Comparison of ENCODE assay signal across 21 cellular contexts in the genomic region with DNA sequence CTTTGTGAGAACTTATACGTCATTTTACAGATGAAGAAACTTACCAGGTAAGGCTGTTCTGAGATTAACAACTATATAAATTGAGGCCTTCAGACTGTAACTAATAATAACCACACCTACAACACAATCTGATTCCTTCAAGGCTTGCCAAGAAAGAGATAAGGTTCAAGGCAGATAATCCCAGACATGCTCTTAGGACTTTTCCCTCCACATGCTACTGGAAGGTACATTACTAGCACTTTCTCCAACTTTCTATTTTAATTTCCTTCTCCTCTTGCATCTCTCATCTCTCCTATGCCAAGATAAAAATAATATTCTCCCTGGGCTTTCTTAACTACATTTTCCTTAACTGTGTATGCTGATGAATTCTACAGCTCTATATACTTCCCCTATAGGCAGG. TPM values are rescaled to one million over a fixed set of nuclear protein-coding genes. Genes with fewer than 3 reads are reported as not detected.
DNase-seq lines count a peak whose midpoint lies in the region; ATAC-seq, FAIRE-seq and TF ChIP-seq lines count a peak whose summit lies in the region.
"Had no signal": no experiment of that assay in that cellular context is flagged by ENCODE, and none has a peak within 500 bp of the region (broad histone marks: within the 10 kb centered on the region; RNA-seq: fewer than 3 reads in every experiment).

No MANE protein-coding gene starts in this region.

- no peak overlapping the region for H3K4me3 Mint-ChIP-seq in activated T-cell treated with anti-CD3 and anti-CD28 coated beads, Interleukin-2, amount 50 U/mL, for 72 hours
- no peak overlapping the region for H3K4me3 Mint-ChIP-seq in activated T-cell treated with anti-CD3 and anti-CD28 coated beads, Interleukin-2, amount 50 U/mL, for 4 hours
- H3K4me3 Mint-ChIP-seq in CD4-positive, alpha-beta T cell: no peak overlapping the region
- no peak overlapping the region for H3K4me3 Mint-ChIP-seq in endothelial cell (ENCODE audit: unreplicated experiment)
- H3K4me3 Mint-ChIP-seq: B cell, CD14-positive monocyte, H9 had no signal

- CTCF ChIA-PET in CD4-positive, alpha-beta T cell (lab: Charles Lee): no interaction called here
- CTCF ChIA-PET in K562 (lab: Yijun Ruan, JAX; ENCODE audit: low intra/inter-chr PET ratio): no interaction called here

- no peaks in the 10 kb centered on the region for H3K9me3 Mint-ChIP-seq in activated T-cell treated with anti-CD3 and anti-CD28 coated beads, Interleukin-2, amount 50 U/mL, for 72 hours
- H3K9me3 Mint-ChIP-seq in activated T-cell treated with anti-CD3 and anti-CD28 coated beads, Interleukin-2, amount 50 U/mL, for 4 hours: no peaks in the 10 kb centered on the region
- no peaks in the 10 kb centered on the region for H3K9me3 Mint-ChIP-seq in CD4-positive, alpha-beta T cell
- H3K9me3 Mint-ChIP-seq in endothelial cell (ENCODE audit: unreplicated experiment): no peaks in the 10 kb centered on the region
- H3K9me3 Mint-ChIP-seq: CD14-positive monocyte, H9 had no signal

- H2AFZ ChIP-seq in K562 (ENCODE audit: low read depth, low read length): no peak overlapping the region
- H2AFZ ChIP-seq: GM23248 had no signal

- peaks cover 39% of the 10 kb centered on the region for H3K79me2 ChIP-seq in K562 (ENCODE audit: control insufficient read depth, insufficient read depth, low read length)

- peaks cover 97% of the 10 kb centered on the region for H3K36me3 ChIP-seq in K562 (ENCODE audit: control insufficient read depth, insufficient read depth, low read length)
- H3K36me3 ChIP-seq in psoas muscle (ENCODE audit: insufficient read depth in 1 of 2, low read depth in 1 of 2): peaks cover 10 to 100% of the 10 kb centered on the region in 2 donors

- peak overlapping the region; percentile 5 for H3K27ac Mint-ChIP-seq in activated T-cell treated with anti-CD3 and anti-CD28 coated beads, Interleukin-2, amount 50 U/mL, for 72 hours
- H3K27ac Mint-ChIP-seq in CD4-positive, alpha-beta T cell: peak overlapping the region; percentile 40
- no peak overlapping the region for H3K27ac Mint-ChIP-seq in endothelial cell (ENCODE audit: unreplicated experiment)
- H3K27ac Mint-ChIP-seq: B cell, H9 had no signal

- DNase-seq in activated T-cell treated with anti-CD3 and anti-CD28 coated beads, Interleukin-2, amount 50 U/mL, for 72 hours: no peak
- no peak for DNase-seq in activated T-cell treated with anti-CD3 and anti-CD28 coated beads, Interleukin-2, amount 50 U/mL, for 4 hours
- no peak for DNase-seq in CD4-positive, alpha-beta T cell
- DNase-seq in K562 (ENCODE audit: extremely low read depth in 1 of 4, low spot score in 3 of 4): no peak
- DNase-seq in psoas muscle: no peak
- DNase-seq in EL: no peak
- no peak for DNase-seq in GM19240 (ENCODE audit: insufficient read length, low spot score)
- no peak for DNase-seq in endothelial cell (ENCODE audit: low spot score)
- DNase-seq: GM23248, H9, MM.1S, NCI-H1048, NCI-H1417 treated with DMSO at 0.1 percent for 48 hours, NCI-H187, NCI-H446, NCI-H526, OCI-M1 had no signal

- H3K4me1 Mint-ChIP-seq in activated T-cell treated with anti-CD3 and anti-CD28 coated beads, Interleukin-2, amount 50 U/mL, for 72 hours (ENCODE audit: low read depth): peaks cover 6% of the 10 kb centered on the region
- peaks cover 1% of the 10 kb centered on the region for H3K4me1 Mint-ChIP-seq in activated T-cell treated with anti-CD3 and anti-CD28 coated beads, Interleukin-2, amount 50 U/mL, for 4 hours (ENCODE audit: low read depth)
- peaks cover 31% of the 10 kb centered on the region for H3K4me1 Mint-ChIP-seq in CD4-positive, alpha-beta T cell (ENCODE audit: low read depth)
- no peaks in the 10 kb centered on the region for H3K4me1 Mint-ChIP-seq in endothelial cell (ENCODE audit: unreplicated experiment)
- H3K4me1 Mint-ChIP-seq: B cell, CD14-positive monocyte, H9 had no signal

- intact Hi-C loops in CD4-positive, alpha-beta T cell (cut with DNase I, micrococcal nuclease): no loop called here
- intact Hi-C loops in K562 (cut with micrococcal nuclease): loop anchor here (2.0 kb wide), 1 partner anchor 19 kb away; the partner anchor contains the start of gene NRAS
- intact Hi-C loops in psoas muscle (cut with DNase I): no loop called here

- H4K20me1 ChIP-seq in K562 (replicated peaks; ENCODE audit: control insufficient read depth, insufficient read depth, low read length): no peaks in the 10 kb centered on the region

- H3K9ac ChIP-seq in K562 (ENCODE audit: insufficient read depth in 1 of 2, low read depth in 2 of 2, low read length in 2 of 2): no peak overlapping the region
- H3K9ac ChIP-seq: GM23248 had no signal

- H3K4me3 ChIP-seq in K562: no peak overlapping the region
- no peak overlapping the region for H3K4me3 ChIP-seq in psoas muscle
- H3K4me3 ChIP-seq: A549, GM23248 had no signal

- WGBS in K562 (ENCODE audit: insufficient coverage, low coverage, missing lambda C conversion rate): 93% methylated on average over 1 of the region's 1 CpG
- 38 to 76% (median 45%) methylated on average over 1 of the region's 1 CpG for WGBS in psoas muscle, 3 donors

- H3K4me1 ChIP-seq in K562 (replicated peaks in 1 of 2; ENCODE audit: control insufficient read depth in 2 of 2, insufficient read depth in 2 of 2, low read length in 2 of 2) (no peaks in the 10 kb centered on the region), psoas muscle (peaks cover 75% of the 10 kb centered on the region)
- H3K4me1 ChIP-seq: A549 had no signal

- no peak overlapping the region for H3K4me2 ChIP-seq in K562 (ENCODE audit: insufficient read depth, low read length)
- H3K4me2 ChIP-seq: A549 had no signal

- in situ Hi-C loops in K562 (cut with MboI): no loop called here

- no peak for TF ChIP-seq EP300 in K562 (IDR thresholded peaks at IDR 0.05; ENCODE audit: low read length)

- H3K9me1 ChIP-seq in K562 (ENCODE audit: control insufficient read depth, insufficient read depth, low read length): no peaks in the 10 kb centered on the region

- POLR2A ChIA-PET in CD4-positive, alpha-beta T cell (lab: Charles Lee): no interaction called here
- POLR2A ChIA-PET in K562 (lab: Yijun Ruan, JAX): interaction anchor here (1.2 kb wide), 1 partner anchor 9 kb away, joined by 3 read pairs; no protein-coding TSS in a partner anchor

- H3K9me3 ChIP-seq in CD4-positive, alpha-beta T cell (ENCODE audit: control insufficient read depth, low read length): no peaks in the 10 kb centered on the region
- H3K9me3 ChIP-seq in K562 (replicated peaks; ENCODE audit: control insufficient read depth, insufficient read depth, low read depth, low read length) (no peaks in the 10 kb centered on the region), psoas muscle (no peaks in the 10 kb centered on the region)
- H3K9me3 ChIP-seq: A549 had no signal

- no peak overlapping the region for H3K27ac ChIP-seq in CD4-positive, alpha-beta T cell (ENCODE audit: low read depth, low read length)
- H3K27ac ChIP-seq in K562 (ENCODE audit: extremely low read depth, low read depth, low read length) (no peak overlapping the region), psoas muscle (peak overlapping the region; percentile 100)
- H3K27ac ChIP-seq: A549, GM23248 had no signal

- H3K27me3 ChIP-seq in CD4-positive, alpha-beta T cell (ENCODE audit: control insufficient read depth, insufficient read depth, low read length): no peaks in the 10 kb centered on the region
- H3K27me3 ChIP-seq in K562 (ENCODE audit: control insufficient read depth in 2 of 2, insufficient read depth in 2 of 2, low read length in 2 of 2): no peaks in the 10 kb centered on the region
- no peaks in the 10 kb centered on the region for H3K27me3 ChIP-seq in psoas muscle (ENCODE audit: insufficient read depth in 3 of 3, low read length in 2 of 3)

- no peak for TF ChIP-seq RAD21 in K562 (CRISPR knock-in tag; conservative IDR thresholded peaks at IDR 0.05 in 1 of 2, IDR thresholded peaks at IDR 0.05 in 1 of 2)

- H3K36me3 Mint-ChIP-seq in activated T-cell treated with anti-CD3 and anti-CD28 coated beads, Interleukin-2, amount 50 U/mL, for 72 hours (ENCODE audit: insufficient read depth in 2 of 2): peaks cover 11 to 39% of the 10 kb centered on the region in 2 donors
- peaks cover 53% of the 10 kb centered on the region for H3K36me3 Mint-ChIP-seq in activated T-cell treated with anti-CD3 and anti-CD28 coated beads, Interleukin-2, amount 50 U/mL, for 4 hours (ENCODE audit: insufficient read depth)
- peaks cover 93% of the 10 kb centered on the region for H3K36me3 Mint-ChIP-seq in CD4-positive, alpha-beta T cell (ENCODE audit: low read depth)
- peaks cover 44% of the 10 kb centered on the region for H3K36me3 Mint-ChIP-seq in endothelial cell (ENCODE audit: low read depth, unreplicated experiment)

- no peaks in the 10 kb centered on the region for H3K27me3 Mint-ChIP-seq in activated T-cell treated with anti-CD3 and anti-CD28 coated beads, Interleukin-2, amount 50 U/mL, for 72 hours (ENCODE audit: low read depth)
- H3K27me3 Mint-ChIP-seq in activated T-cell treated with anti-CD3 and anti-CD28 coated beads, Interleukin-2, amount 50 U/mL, for 4 hours (ENCODE audit: low read depth): no peaks in the 10 kb centered on the region
- no peaks in the 10 kb centered on the region for H3K27me3 Mint-ChIP-seq in CD4-positive, alpha-beta T cell
- H3K27me3 Mint-ChIP-seq in endothelial cell (ENCODE audit: unreplicated experiment): no peaks in the 10 kb centered on the region
- H3K27me3 Mint-ChIP-seq: B cell had no signal

- BruUV-seq in K562 (replicated peaks; lab: Mats Ljungman, UMichigan): no TSS peak

- TF ChIP-seq POLR2A in K562 (conservative IDR thresholded peaks at IDR 0.05): no peak

- ATAC-seq in activated T-cell treated with anti-CD3 and anti-CD28 coated beads, Interleukin-2, amount 50 U/mL, for 72 hours (replicated peaks in 1 of 2): no peak
- no peak for ATAC-seq in activated T-cell treated with anti-CD3 and anti-CD28 coated beads, Interleukin-2, amount 50 U/mL, for 4 hours
- no peak for ATAC-seq in CD4-positive, alpha-beta T cell (ENCODE audit: poor library complexity)
- ATAC-seq in K562 (no peak), psoas muscle (peak in 3 of 4 donors; percentile 37 to 66 (median 55))
- ATAC-seq: A549 had no signal

- peak; percentile 15 for FAIRE-seq in K562 (lab: Jason Lieb, UNC)
- FAIRE-seq: A549, RCC 7860 had no signal

- no peak for TF ChIP-seq CTCF in CD4-positive, alpha-beta T cell (IDR thresholded peaks at IDR 0.05)
- TF ChIP-seq CTCF in K562 (IDR thresholded peaks at IDR 0.05 in 2 of 3, conservative IDR thresholded peaks at IDR 0.05 in 1 of 3; ENCODE audit: insufficient read depth in 2 of 3, low read depth in 1 of 3, low read length in 3 of 3): no peak
- no peak for TF ChIP-seq CTCF in psoas muscle (IDR thresholded peaks at IDR 0.05)
- TF ChIP-seq CTCF in endothelial cell (IDR thresholded peaks at IDR 0.05; ENCODE audit: unreplicated experiment): no peak

RNA-seq across cellular contexts. Expression of gene NRAS, which starts 18.9 kb away (rescaled TPM):
- total RNA-seq in activated T-cell treated with anti-CD3 and anti-CD28 coated beads, Interleukin-2, amount 50 U/mL, for 72 hours: 10 to 100 TPM; 63.8 to 73.6 TPM
- total RNA-seq in activated T-cell treated with anti-CD3 and anti-CD28 coated beads, Interleukin-2, amount 50 U/mL, for 4 hours: 10 to 100 TPM; 64.5 to 70.3 (median 67.6) TPM
- total RNA-seq in CD4-positive, alpha-beta T cell: 10 to 100 TPM; 28.9 to 30.4 TPM
- total RNA-seq in K562 (2011; cell fraction: chromatin; rRNA removed; ENCODE audit: low replicate concordance): 6.6 and 16.1 TPM in 2 replicates
- total RNA-seq in K562 (2011; cell fraction: nucleolus; rRNA removed): 6.3 and 6.6 TPM in 2 replicates
- total RNA-seq in K562 (2011; cell fraction: nucleoplasm; rRNA removed): 13.1 and 23.9 TPM in 2 replicates
- total RNA-seq in K562 (2014; rRNA removed): 48.8 and 54.0 TPM in 2 replicates
- 94.5 and 107 TPM in 2 replicates for total RNA-seq in K562 (2014; rRNA removed; fragmentation: Illumina TruSeq; extraction: Trizol)
- 75.7 and 84.1 TPM in 2 replicates for total RNA-seq in K562 (2015; rRNA removed; fragmentation: Illumina TruSeq; extraction: Trizol)
- total RNA-seq in K562 (2021): 60.3 and 60.6 TPM in 2 replicates
- 56.1 and 76.7 TPM in 2 replicates for polyA plus RNA-seq in K562 (2011; rRNA removed)
- polyA plus RNA-seq in K562 (2011; cell fraction: cytosol; rRNA removed): 18.1 and 33.5 TPM in 2 replicates
- 7.7 and 9.0 TPM in 2 replicates for polyA plus RNA-seq in K562 (2011; cell fraction: nucleus; rRNA removed)
- 43.0 and 46.9 TPM in 2 replicates for polyA plus RNA-seq in K562 (2012)
- 64.2 and 75.4 TPM in 2 replicates for polyA plus RNA-seq in K562 (2014; fragmentation: Illumina TruSeq; extraction: Trizol)
- 10 to 100 TPM; 58.2 to 79.7 TPM for polyA plus RNA-seq in K562 (2014; fragmentation: Nextera tagmentation; extraction: Ambion mirVana)
- 40.7 and 49.0 TPM in 2 replicates for polyA plus RNA-seq in K562 (2014; rRNA removed)
- polyA minus RNA-seq in K562 (2011; rRNA and poly(A)+ RNA removed): 132 and 140 TPM in 2 replicates
- polyA minus RNA-seq in K562 (2011; cell fraction: cytosol; rRNA and poly(A)+ RNA removed): 35.5 and 51.2 TPM in 2 replicates
- 7.1 and 13.3 TPM in 2 replicates for polyA minus RNA-seq in K562 (2011; cell fraction: nucleus; rRNA and poly(A)+ RNA removed)
- 1 to 10 TPM; 3.6 to 6.6 (median 5.9) TPM for total RNA-seq in psoas muscle
- 10 to 100 TPM in 1 of 3 donors, 1 to 10 TPM in 2; 4.3 to 15.8 (median 5.0) TPM for polyA plus RNA-seq in psoas muscle
- 74.0 TPM for total RNA-seq in endothelial cell (ENCODE audit: unreplicated experiment)

RNA-seq across cellular contexts. Expression of gene CSDE1, which starts 22.3 kb away (rescaled TPM):
- total RNA-seq in activated T-cell treated with anti-CD3 and anti-CD28 coated beads, Interleukin-2, amount 50 U/mL, for 72 hours: 100 to 1,000 TPM; 478 to 479 TPM
- total RNA-seq in activated T-cell treated with anti-CD3 and anti-CD28 coated beads, Interleukin-2, amount 50 U/mL, for 4 hours: 100 to 1,000 TPM; 460 to 486 (median 469) TPM
- 100 to 1,000 TPM; 725 to 731 TPM for total RNA-seq in CD4-positive, alpha-beta T cell
- total RNA-seq in K562 (2011; cell fraction: chromatin; rRNA removed; ENCODE audit: low replicate concordance): 115 and 267 TPM in 2 replicates
- total RNA-seq in K562 (2011; cell fraction: nucleolus; rRNA removed): 68.3 and 72.0 TPM in 2 replicates
- total RNA-seq in K562 (2011; cell fraction: nucleoplasm; rRNA removed): 119 and 159 TPM in 2 replicates
- total RNA-seq in K562 (2014; rRNA removed): 403 and 417 TPM in 2 replicates
- 491 and 540 TPM in 2 replicates for total RNA-seq in K562 (2014; rRNA removed; fragmentation: Illumina TruSeq; extraction: Trizol)
- 489 and 519 TPM in 2 replicates for total RNA-seq in K562 (2015; rRNA removed; fragmentation: Illumina TruSeq; extraction: Trizol)
- 490 and 538 TPM in 2 replicates for total RNA-seq in K562 (2021)
- 293 and 344 TPM in 2 replicates for polyA plus RNA-seq in K562 (2011; rRNA removed)
- 77.3 and 177 TPM in 2 replicates for polyA plus RNA-seq in K562 (2011; cell fraction: cytosol; rRNA removed)
- polyA plus RNA-seq in K562 (2011; cell fraction: nucleus; rRNA removed): 163 and 234 TPM in 2 replicates
- 294 and 854 TPM in 2 replicates for polyA plus RNA-seq in K562 (2012)
- polyA plus RNA-seq in K562 (2014; fragmentation: Illumina TruSeq; extraction: Trizol): 404 and 453 TPM in 2 replicates
- 100 to 1,000 TPM; 174 to 365 TPM for polyA plus RNA-seq in K562 (2014; fragmentation: Nextera tagmentation; extraction: Ambion mirVana)
- 250 and 262 TPM in 2 replicates for polyA plus RNA-seq in K562 (2014; rRNA removed)
- polyA minus RNA-seq in K562 (2011; rRNA and poly(A)+ RNA removed): 1,116 and 1,163 TPM in 2 replicates
- polyA minus RNA-seq in K562 (2011; cell fraction: cytosol; rRNA and poly(A)+ RNA removed): 213 and 256 TPM in 2 replicates
- 82.3 and 182 TPM in 2 replicates for polyA minus RNA-seq in K562 (2011; cell fraction: nucleus; rRNA and poly(A)+ RNA removed)
- 1,000 to 10,000 TPM; 1,331 to 1,888 (median 1,427) TPM for total RNA-seq in psoas muscle
- polyA plus RNA-seq in psoas muscle: 1,000 to 10,000 TPM in 1 of 3 donors, 100 to 1,000 TPM in 2; 305 to 1,390 (median 578) TPM
- total RNA-seq in endothelial cell (ENCODE audit: unreplicated experiment): 538 TPM

RNA-seq across cellular contexts. Expression of gene AMPD1, which starts 40.1 kb away (rescaled TPM):
- under 1 TPM in 1 of 2 donors, not detected in 1; 0.17 TPM for total RNA-seq in activated T-cell treated with anti-CD3 and anti-CD28 coated beads, Interleukin-2, amount 50 U/mL, for 72 hours
- total RNA-seq in activated T-cell treated with anti-CD3 and anti-CD28 coated beads, Interleukin-2, amount 50 U/mL, for 4 hours: not detected
- total RNA-seq in CD4-positive, alpha-beta T cell: not detected
- total RNA-seq in K562 (2011; cell fraction: chromatin; rRNA removed; ENCODE audit: low replicate concordance): 0.63 TPM in 1 of 2 replicates, not detected in the other
- not detected in 2 replicates for total RNA-seq in K562 (2011; cell fraction: nucleolus; rRNA removed)
- not detected in 2 replicates for total RNA-seq in K562 (2011; cell fraction: nucleoplasm; rRNA removed)
- not detected in 2 replicates for total RNA-seq in K562 (2014; rRNA removed)
- not detected in 2 replicates for total RNA-seq in K562 (2014; rRNA removed; fragmentation: Illumina TruSeq; extraction: Trizol)
- not detected in 2 replicates for total RNA-seq in K562 (2015; rRNA removed; fragmentation: Illumina TruSeq; extraction: Trizol)
- not detected in 2 replicates for total RNA-seq in K562 (2021)
- polyA plus RNA-seq in K562 (2011; rRNA removed): 0.04 and 0.08 TPM in 2 replicates
- 0.04 TPM in 1 of 2 replicates, not detected in the other for polyA plus RNA-seq in K562 (2011; cell fraction: cytosol; rRNA removed)
- 0.04 TPM in 1 of 2 replicates, not detected in the other for polyA plus RNA-seq in K562 (2011; cell fraction: nucleus; rRNA removed)
- not detected in 2 replicates for polyA plus RNA-seq in K562 (2012)
- not detected in 2 replicates for polyA plus RNA-seq in K562 (2014; fragmentation: Illumina TruSeq; extraction: Trizol)
- not detected for polyA plus RNA-seq in K562 (2014; fragmentation: Nextera tagmentation; extraction: Ambion mirVana)
- 0.17 TPM in 1 of 2 replicates, not detected in the other for polyA plus RNA-seq in K562 (2014; rRNA removed)
- not detected in 2 replicates for polyA minus RNA-seq in K562 (2011; rRNA and poly(A)+ RNA removed)
- not detected in 2 replicates for polyA minus RNA-seq in K562 (2011; cell fraction: cytosol; rRNA and poly(A)+ RNA removed)
- not detected in 2 replicates for polyA minus RNA-seq in K562 (2011; cell fraction: nucleus; rRNA and poly(A)+ RNA removed)
- 100 to 1,000 TPM in 2 of 4 donors, 10 to 100 TPM in 2; 73.4 to 289 (median 155) TPM for total RNA-seq in psoas muscle
- 100 to 1,000 TPM in 2 of 3 donors, 1 to 10 TPM in 1; 4.8 to 174 (median 129) TPM for polyA plus RNA-seq in psoas muscle
- not detected for total RNA-seq in endothelial cell (ENCODE audit: unreplicated experiment)
- total RNA-seq: B cell, GM23248, H9 had no signal
- polyA plus RNA-seq: A549, CD14-positive monocyte, GM23248 had no signal

RNA-seq across cellular contexts. Expression of gene SIKE1, which starts 45.0 kb away (rescaled TPM):
- total RNA-seq in activated T-cell treated with anti-CD3 and anti-CD28 coated beads, Interleukin-2, amount 50 U/mL, for 72 hours: 10 to 100 TPM; 55.7 to 64.7 TPM
- 10 to 100 TPM; 69.2 to 84.7 (median 77.5) TPM for total RNA-seq in activated T-cell treated with anti-CD3 and anti-CD28 coated beads, Interleukin-2, amount 50 U/mL, for 4 hours
- total RNA-seq in CD4-positive, alpha-beta T cell: 10 to 100 TPM; 69.8 to 75.3 TPM
- total RNA-seq in K562 (2011; cell fraction: chromatin; rRNA removed; ENCODE audit: low replicate concordance): 33.9 and 50.7 TPM in 2 replicates
- 36.4 and 47.5 TPM in 2 replicates for total RNA-seq in K562 (2011; cell fraction: nucleolus; rRNA removed)
- total RNA-seq in K562 (2011; cell fraction: nucleoplasm; rRNA removed): 41.2 and 48.9 TPM in 2 replicates
- total RNA-seq in K562 (2014; rRNA removed) (144 and 145 TPM in 2 replicates), K562 (2014; rRNA removed; fragmentation: Illumina TruSeq; extraction: Trizol) (80.2 and 84.5 TPM in 2 replicates), K562 (2015; rRNA removed; fragmentation: Illumina TruSeq; extraction: Trizol) (63.6 and 67.4 TPM in 2 replicates), K562 (2021) (76.3 and 80.8 TPM in 2 replicates), psoas muscle (10 to 100 TPM; 29.8 to 40.0 (median 34.7) TPM), endothelial cell (ENCODE audit: unreplicated experiment) (49.1 TPM)
- polyA plus RNA-seq in K562 (2011; rRNA removed) (91.1 and 98.0 TPM in 2 replicates), K562 (2014; fragmentation: Illumina TruSeq; extraction: Trizol) (45.9 and 56.3 TPM in 2 replicates), K562 (2014; fragmentation: Nextera tagmentation; extraction: Ambion mirVana) (10 to 100 TPM; 21.8 to 31.4 TPM), K562 (2014; rRNA removed) (103 TPM in 2 replicates), psoas muscle (10 to 100 TPM; 30.4 to 53.2 (median 35.2) TPM)
- polyA plus RNA-seq in K562 (2011; cell fraction: cytosol; rRNA removed): 44.0 and 50.8 TPM in 2 replicates
- polyA plus RNA-seq in K562 (2011; cell fraction: nucleus; rRNA removed): 47.8 and 51.2 TPM in 2 replicates
- 34.4 and 70.7 TPM in 2 replicates for polyA plus RNA-seq in K562 (2012)
- polyA minus RNA-seq in K562 (2011; rRNA and poly(A)+ RNA removed): 112 and 117 TPM in 2 replicates
- 33.7 and 49.5 TPM in 2 replicates for polyA minus RNA-seq in K562 (2011; cell fraction: cytosol; rRNA and poly(A)+ RNA removed)
- 52.5 and 60.4 TPM in 2 replicates for polyA minus RNA-seq in K562 (2011; cell fraction: nucleus; rRNA and poly(A)+ RNA removed)

Comparison
In these comparisons a context has a peak if more than half of its experiments do, and no peak if none do; other contexts are left out.
1. ATAC-seq: peak in psoas muscle (3 of 4); none in activated T-cell treated with anti-CD3 and anti-CD28 coated beads, Interleukin-2, amount 50 U/mL, for 72 hours (0 of 2), activated T-cell treated with anti-CD3 and anti-CD28 coated beads, Interleukin-2, amount 50 U/mL, for 4 hours (0 of 2), CD4-positive, alpha-beta T cell (single experiment) and K562 (single experiment).
2. RNA of gene AMPD1, which starts 40.1 kb away (total RNA-seq): 73.4 to 289 TPM in psoas muscle; not detected in endothelial cell (single experiment), 0.17 TPM in activated T-cell treated with anti-CD3 and anti-CD28 coated beads, Interleukin-2, amount 50 U/mL, for 72 hours, not detected in activated T-cell treated with anti-CD3 and anti-CD28 coated beads, Interleukin-2, amount 50 U/mL, for 4 hours, not detected in CD4-positive, alpha-beta T cell and 0.63 TPM in K562; every median in the first group is over 10 times any median in the second.